ENCODE assay signal across 8 cellular contexts in genomic region chr1:24929091-24929875, GRCh38.
DNase-seq lines count a peak whose midpoint lies in the region; ATAC-seq and TF ChIP-seq lines count a peak whose summit lies in the region.

No MANE protein-coding gene starts in this region.

- peak overlapping the region; percentile 79 for H3K4me3 ChIP-seq in GM12865 (ENCODE audit: low read depth, low read length)
- peak overlapping the region; percentile 94 for H3K4me3 ChIP-seq in OCI-LY3 (ENCODE audit: low read length)

- peaks cover 54% of the 10 kb centered on the region for H3K4me1 ChIP-seq in OCI-LY3 (ENCODE audit: low read length)

- peak overlapping the region; percentile 74 for H3K9ac ChIP-seq in OCI-LY3 (ENCODE audit: low read length)

- peak; percentile 14 for ATAC-seq in HG02623 (IDR thresholded peaks at IDR 0.05; ENCODE audit: unreplicated experiment)

- H3K27ac ChIP-seq in OCI-LY3 (ENCODE audit: low read length): peak overlapping the region; percentile 88

- H2AFZ ChIP-seq in OCI-LY3 (ENCODE audit: low read depth, low read length): no peak overlapping the region

- H3K36me3 ChIP-seq in OCI-LY3 (replicated peaks; ENCODE audit: low read depth, low read length): peaks cover 37% of the 10 kb centered on the region

- H4K20me1 ChIP-seq in OCI-LY3 (ENCODE audit: insufficient read depth, low read length): peaks cover 42% of the 10 kb centered on the region

- TF ChIP-seq CTCF in GM12865 (IDR thresholded peaks at IDR 0.05; ENCODE audit: insufficient read depth, low read depth, low read length, missing control alignments) (no peak), OCI-LY3 (IDR thresholded peaks at IDR 0.05; ENCODE audit: low read depth, low read length) (no peak)

- H3K4me2 ChIP-seq in OCI-LY3 (ENCODE audit: low read length): peak overlapping the region; percentile 91

- H3K79me2 ChIP-seq in OCI-LY3 (ENCODE audit: low read length): peaks cover 57% of the 10 kb centered on the region

- H3K27me3 ChIP-seq in OCI-LY3 (ENCODE audit: low read depth, low read length): peaks cover 18% of the 10 kb centered on the region

- H3K9me3 ChIP-seq in OCI-LY3 (ENCODE audit: insufficient read depth, low read length): no peaks in the 10 kb centered on the region

- DNase-seq in GM12865 (ENCODE audit: low read depth): peak; percentile 69
- DNase-seq in activated naive CD4-positive, alpha-beta T cell treated with Interleukin-2 at 50 U/mL for 16 hours: peak; percentile 68
- DNase-seq in left kidney (ENCODE audit: low read depth, low spot score): peak; percentile 66
- peak; percentile 62 for DNase-seq in stimulated activated naive CD4-positive, alpha-beta T cell treated with Interleukin-2 at 50 U/mL for 16 hours (lab: John Stamatoyannopoulos, UW)
- no peak for DNase-seq in NCI-H510A treated with DMSO at 0.1 percent for 48 hours (lab: John Stamatoyannopoulos, UW)
- no peak for DNase-seq in NCI-H2081 treated with DMSO at 0.1 percent for 48 hours (lab: John Stamatoyannopoulos, UW)

Comparison
In these comparisons a context has a peak if more than half of its experiments do, and no peak if none do; other contexts are left out.
1. DNase-seq: peak in GM12865 (single experiment), activated naive CD4-positive, alpha-beta T cell treated with Interleukin-2 at 50 U/mL for 16 hours (single experiment), left kidney (single experiment) and stimulated activated naive CD4-positive, alpha-beta T cell treated with Interleukin-2 at 50 U/mL for 16 hours (single experiment); none in NCI-H510A treated with DMSO at 0.1 percent for 48 hours (single experiment) and NCI-H2081 treated with DMSO at 0.1 percent for 48 hours (single experiment).